In the genomic region with DNA sequence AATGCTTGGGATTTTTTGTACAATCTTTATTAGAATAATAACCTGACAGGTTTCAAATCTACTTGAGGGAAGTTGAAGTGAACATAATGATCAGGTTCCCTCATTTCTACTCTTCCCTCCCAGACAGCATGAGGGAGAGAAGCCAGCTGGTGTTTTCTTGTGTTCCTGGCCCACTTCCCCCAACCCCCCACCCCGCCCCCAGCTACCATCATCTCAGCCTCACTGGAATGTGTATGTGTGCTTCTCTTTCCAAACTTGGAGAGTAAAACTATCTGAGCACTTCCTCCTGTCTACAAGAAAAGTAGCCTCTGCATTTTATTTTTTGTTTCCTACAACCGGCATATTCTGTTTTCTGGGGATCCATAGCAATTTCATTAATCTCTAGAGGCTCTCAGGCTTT, we compare ENCODE assay signal across 10 cellular contexts. TPM values are rescaled to one million over a fixed set of nuclear protein-coding genes. Genes with fewer than 3 reads are reported as not detected.
DNase-seq lines count a peak whose midpoint lies in the region; ATAC-seq and TF ChIP-seq lines count a peak whose summit lies in the region.
"Had no signal": no experiment of that assay in that cellular context is flagged by ENCODE, and none has a peak within 500 bp of the region (broad histone marks: within the 10 kb centered on the region; RNA-seq: fewer than 3 reads in every experiment).

No MANE protein-coding gene starts in this region.

- peak in 1 of 2 donors; percentile 7 for ATAC-seq in natural killer cell treated with Interleukin-12 subunit alpha and Interleukin-12 subunit beta and Interleukin-15 and Interleukin-18, amount 100 ng/mL, for 72 hours
- ATAC-seq in natural killer cell (no peak), GM21737 (IDR thresholded peaks at IDR 0.05; ENCODE audit: unreplicated experiment) (no peak)

- DNase-seq in natural killer cell treated with Interleukin-12 subunit alpha and Interleukin-12 subunit beta and Interleukin-15 and Interleukin-18, amount 100 ng/mL, for 72 hours (ENCODE audit: low spot score): no peak
- DNase-seq in natural killer cell: no peak
- no peak for DNase-seq in brain microvascular endothelial cell
- DNase-seq in mesothelial cell of epicardium (ENCODE audit: low spot score in 2 of 2, unreplicated experiment in 2 of 2): no peak
- DNase-seq in dedifferentiated amniotic fluid mesenchymal stem cell (ENCODE audit: extremely low spot score): no peak
- DNase-seq in activated gamma-delta T cell treated with Interleukin-2 at 50 U/mL for 16 hours: no peak
- no peak for DNase-seq in SW480 (ENCODE audit: low spot score)
- DNase-seq: activated naive CD8-positive, alpha-beta T cell treated with anti-CD3 and anti-CD28 coated beads, Interleukin-2, amount 10 ng/mL, durations not matched to agents 7 days and 5 days had no signal

- H3K4me3 ChIP-seq in brain microvascular endothelial cell (ENCODE audit: low read depth, low read length): no peak overlapping the region

- H3K9me3 Mint-ChIP-seq in natural killer cell treated with Interleukin-12 subunit alpha and Interleukin-12 subunit beta and Interleukin-15 and Interleukin-18, amount 100 ng/mL, for 72 hours: no peaks in the 10 kb centered on the region
- H3K9me3 Mint-ChIP-seq in natural killer cell (no peaks in the 10 kb centered on the region), mesothelial cell of epicardium (no peaks in the 10 kb centered on the region)
- H3K9me3 Mint-ChIP-seq: activated naive CD8-positive, alpha-beta T cell treated with anti-CD3 and anti-CD28 coated beads, Interleukin-2, amount 10 ng/mL, durations not matched to agents 7 days and 5 days had no signal

- H3K4me1 Mint-ChIP-seq in natural killer cell treated with Interleukin-12 subunit alpha and Interleukin-12 subunit beta and Interleukin-15 and Interleukin-18, amount 100 ng/mL, for 72 hours (ENCODE audit: low read depth in 2 of 2): peaks cover 17 to 27% of the 10 kb centered on the region in 2 donors
- H3K4me1 Mint-ChIP-seq in natural killer cell: peaks cover 6 to 11% of the 10 kb centered on the region in 2 donors
- H3K4me1 Mint-ChIP-seq in mesothelial cell of epicardium: peaks cover 36% of the 10 kb centered on the region
- H3K4me1 Mint-ChIP-seq: B cell had no signal

- TF ChIP-seq CTCF in natural killer cell (IDR thresholded peaks at IDR 0.05) (no peak), brain microvascular endothelial cell (IDR thresholded peaks at IDR 0.05; ENCODE audit: low read depth, low read length, missing control alignments) (no peak), mesothelial cell of epicardium (IDR thresholded peaks at IDR 0.05; ENCODE audit: unreplicated experiment) (no peak)

- no peaks in the 10 kb centered on the region for H3K27me3 ChIP-seq in brain microvascular endothelial cell (replicated peaks)

- H3K36me3 ChIP-seq in brain microvascular endothelial cell (replicated peaks): no peaks in the 10 kb centered on the region

- H3K27me3 Mint-ChIP-seq in natural killer cell treated with Interleukin-12 subunit alpha and Interleukin-12 subunit beta and Interleukin-15 and Interleukin-18, amount 100 ng/mL, for 72 hours: no peaks in the 10 kb centered on the region
- H3K27me3 Mint-ChIP-seq in natural killer cell (ENCODE audit: low read depth in 2 of 2) (no peaks in the 10 kb centered on the region), mesothelial cell of epicardium (ENCODE audit: low read depth) (no peaks in the 10 kb centered on the region)
- H3K27me3 Mint-ChIP-seq: activated naive CD8-positive, alpha-beta T cell treated with anti-CD3 and anti-CD28 coated beads, Interleukin-2, amount 10 ng/mL, durations not matched to agents 7 days and 5 days; B cell had no signal

- intact Hi-C loops in natural killer cell (cut with micrococcal nuclease): no loop called here

- no peaks in the 10 kb centered on the region for H3K36me3 Mint-ChIP-seq in natural killer cell treated with Interleukin-12 subunit alpha and Interleukin-12 subunit beta and Interleukin-15 and Interleukin-18, amount 100 ng/mL, for 72 hours
- H3K36me3 Mint-ChIP-seq in natural killer cell (no peaks in the 10 kb centered on the region), mesothelial cell of epicardium (no peaks in the 10 kb centered on the region)

- peak overlapping the region; percentile 18 to 58 for H3K27ac Mint-ChIP-seq in natural killer cell treated with Interleukin-12 subunit alpha and Interleukin-12 subunit beta and Interleukin-15 and Interleukin-18, amount 100 ng/mL, for 72 hours
- H3K27ac Mint-ChIP-seq in natural killer cell (no peak overlapping the region), mesothelial cell of epicardium (peak overlapping the region; percentile 84)
- H3K27ac Mint-ChIP-seq: activated naive CD8-positive, alpha-beta T cell treated with anti-CD3 and anti-CD28 coated beads, Interleukin-2, amount 10 ng/mL, durations not matched to agents 7 days and 5 days; B cell had no signal

- peak overlapping the region; percentile 47 for H3K4me3 Mint-ChIP-seq in natural killer cell treated with Interleukin-12 subunit alpha and Interleukin-12 subunit beta and Interleukin-15 and Interleukin-18, amount 100 ng/mL, for 72 hours
- no peak overlapping the region for H3K4me3 Mint-ChIP-seq in natural killer cell
- no peak overlapping the region for H3K4me3 Mint-ChIP-seq in mesothelial cell of epicardium
- H3K4me3 Mint-ChIP-seq: activated naive CD8-positive, alpha-beta T cell treated with anti-CD3 and anti-CD28 coated beads, Interleukin-2, amount 10 ng/mL, durations not matched to agents 7 days and 5 days; B cell had no signal

- peak overlapping the region; percentile 21 for H3K27ac ChIP-seq in brain microvascular endothelial cell

- in situ Hi-C loops in brain microvascular endothelial cell (cut with HindIII; ENCODE audit: low pct_ligation_motif_present, low sequenced_read_pairs): no loop called here

RNA-seq across cellular contexts. Expression of gene GRHL1, which starts 53.7 kb away (rescaled TPM):
- 1 to 10 TPM; 1.1 to 1.4 TPM for total RNA-seq in natural killer cell treated with Interleukin-12 subunit alpha and Interleukin-12 subunit beta and Interleukin-15 and Interleukin-18, amount 100 ng/mL, for 72 hours
- 1 to 10 TPM; 1.6 to 3.6 (median 3.2) TPM for total RNA-seq in natural killer cell
- total RNA-seq in mesothelial cell of epicardium: 8.2 to 10.4 TPM (median 9.7 TPM) in 3 replicates

RNA-seq across cellular contexts. Expression of gene TAF1B, which starts 54.5 kb away (rescaled TPM):
- total RNA-seq in natural killer cell treated with Interleukin-12 subunit alpha and Interleukin-12 subunit beta and Interleukin-15 and Interleukin-18, amount 100 ng/mL, for 72 hours: 10 to 100 TPM; 34.4 to 42.3 TPM
- total RNA-seq in natural killer cell: 10 to 100 TPM; 24.8 to 40.8 (median 26.8) TPM
- total RNA-seq in mesothelial cell of epicardium: 28.2 to 33.1 TPM (median 28.9 TPM) in 3 replicates

Comparison
In these comparisons a context has a peak if more than half of its experiments do, and no peak if none do; other contexts are left out.
1. H3K27ac Mint-ChIP-seq: peak in natural killer cell treated with Interleukin-12 subunit alpha and Interleukin-12 subunit beta and Interleukin-15 and Interleukin-18, amount 100 ng/mL, for 72 hours (2 of 2) and mesothelial cell of epicardium (single experiment); none in natural killer cell (0 of 2).